In genomic region chr5:108418172-108418571, GRCh38 we compare ENCODE assay signal across 17 cellular contexts. TPM values are rescaled to one million over a fixed set of nuclear protein-coding genes. Genes with fewer than 3 reads are reported as not detected.
DNase-seq lines count a peak whose midpoint lies in the region; ATAC-seq and TF ChIP-seq lines count a peak whose summit lies in the region.
"Had no signal": no experiment of that assay in that cellular context is flagged by ENCODE, and none has a peak within 500 bp of the region (broad histone marks: within the 10 kb centered on the region; RNA-seq: fewer than 3 reads in every experiment).

No MANE protein-coding gene starts in this region.

- intact Hi-C loops in mammary epithelial cell (cut with micrococcal nuclease), result no loop called here
- intact Hi-C loops in breast epithelium (cut with DNase I; ENCODE audit: low total_unique reads), result no loop called here
- intact Hi-C loops in head of caudate nucleus (cut with DNase I), result no loop called here
- intact Hi-C loops in aorta (cut with DNase I), result no loop called here

- peak; percentile 80 for ATAC-seq in aorta (ENCODE audit: low FRiP score)
- ATAC-seq in activated naive CD8-positive, alpha-beta T cell treated with anti-CD3 and anti-CD28 coated beads, Interleukin-2, amount 50 U/mL, for 24 hours, result no peak
- ATAC-seq: sciatic nerve had no signal

- no peak overlapping the region for H3K4me3 Mint-ChIP-seq in activated naive CD8-positive, alpha-beta T cell treated with anti-CD3 and anti-CD28 coated beads, Interleukin-2, amount 50 U/mL, for 24 hours
- H3K4me3 Mint-ChIP-seq: activated CD4-positive, alpha-beta T cell treated with anti-CD3 and anti-CD28 coated beads, Interleukin-2, amount 10 ng/mL, durations not matched to agents 7 days and 5 days; stimulated activated naive CD8-positive, alpha-beta T cell treated with anti-CD3 and anti-CD28 coated beads, Interleukin-15, Interleukin-2, amounts not matched to agents 100 ng/mL and 50 ng/mL, for 24 hours had no signal

- H3K27ac ChIP-seq in mammary epithelial cell (ENCODE audit: insufficient read depth, low read depth, low read length) (no peak overlapping the region), breast epithelium (no peak overlapping the region), aorta (ENCODE audit: low read depth in 1 of 2, low read length in 2 of 2) (no peak overlapping the region)
- H3K27ac ChIP-seq: C4-2B, KMS-11 had no signal

- no peaks in the 10 kb centered on the region for H3K9me3 ChIP-seq in mammary epithelial cell (replicated peaks; ENCODE audit: insufficient read depth, low read length)
- H3K9me3 ChIP-seq in breast epithelium, result no peaks in the 10 kb centered on the region
- H3K9me3 ChIP-seq in aorta (ENCODE audit: control insufficient read depth, low read length), result no peaks in the 10 kb centered on the region

- peaks cover 7% of the 10 kb centered on the region for H3K9me3 Mint-ChIP-seq in activated naive CD8-positive, alpha-beta T cell treated with anti-CD3 and anti-CD28 coated beads, Interleukin-2, amount 50 U/mL, for 24 hours
- H3K9me3 Mint-ChIP-seq: stimulated activated naive CD8-positive, alpha-beta T cell treated with anti-CD3 and anti-CD28 coated beads, Interleukin-15, Interleukin-2, amounts not matched to agents 100 ng/mL and 50 ng/mL, for 24 hours had no signal

- CTCF ChIA-PET in mammary epithelial cell (lab: Charles Lee; ENCODE audit: low non-redundant PET), result no interaction called here

- no peak overlapping the region for H3K4me3 ChIP-seq in mammary epithelial cell (replicated peaks in 1 of 3; ENCODE audit: insufficient read depth in 1 of 3, low read depth in 2 of 3, low read length in 3 of 3)
- H3K4me3 ChIP-seq in breast epithelium, result no peak overlapping the region
- H3K4me3 ChIP-seq in aorta (ENCODE audit: low read length in 2 of 2), result no peak overlapping the region

- no peak overlapping the region for H3K9ac ChIP-seq in mammary epithelial cell (ENCODE audit: insufficient read depth, low read length)
- H3K9ac ChIP-seq: KMS-11 had no signal

- no TSS peak for BruUV-seq in mammary epithelial cell (replicated peaks; lab: Mats Ljungman, UMichigan)

- dilution Hi-C loops in mammary epithelial cell (cut with HindIII; ENCODE audit: low sequenced_read_pairs), result no loop called here

- DNase-seq in mammary epithelial cell (no peak), breast epithelium (ENCODE audit: low spot score in 2 of 2) (no peak), head of caudate nucleus (peak; percentile 13 to 81 (median 53)), middle frontal gyrus (ENCODE audit: extremely low spot score, low spot score) (peak; percentile 31), aorta (peak; percentile 76 to 82), NCI-H2171 (lab: John Stamatoyannopoulos, UW) (no peak)
- DNase-seq in activated naive CD8-positive, alpha-beta T cell treated with anti-CD3 and anti-CD28 coated beads, Interleukin-2, amount 50 U/mL, for 24 hours, result no peak
- DNase-seq in activated CD4-positive, alpha-beta T cell treated with anti-CD3 and anti-CD28 coated beads, Interleukin-2, amount 50 U/mL, for 1 hour, result no peak
- DNase-seq: activated CD4-positive, alpha-beta T cell treated with anti-CD3 and anti-CD28 coated beads, Interleukin-2, amount 10 ng/mL, durations not matched to agents 7 days and 5 days; cortex of kidney; NCI-H69; stimulated activated CD4-positive, alpha-beta T cell treated with anti-CD3 and anti-CD28 coated beads, Interleukin-2, amount 100 ng/mL, for 24 hours; T-helper 1 cell had no signal

- no peaks in the 10 kb centered on the region for H4K20me1 ChIP-seq in mammary epithelial cell (ENCODE audit: insufficient read depth, low read length)

- WGBS in mammary epithelial cell (ENCODE audit: low coverage, missing lambda C conversion rate), result 6% methylated on average over 3 of the region's 8 CpGs
- 6 to 11% methylated on average over 8 of the region's 8 CpGs for WGBS in aorta, 2 donors

- in situ Hi-C loops in mammary epithelial cell (cut with MboI; ENCODE audit: low sequenced_read_pairs in 2 of 2), result no loop called here

- peaks cover 5% of the 10 kb centered on the region for H3K27me3 Mint-ChIP-seq in activated naive CD8-positive, alpha-beta T cell treated with anti-CD3 and anti-CD28 coated beads, Interleukin-2, amount 50 U/mL, for 24 hours

- no peaks in the 10 kb centered on the region for H3K36me3 Mint-ChIP-seq in activated naive CD8-positive, alpha-beta T cell treated with anti-CD3 and anti-CD28 coated beads, Interleukin-2, amount 50 U/mL, for 24 hours (ENCODE audit: low read depth)

- H3K4me1 Mint-ChIP-seq in activated naive CD8-positive, alpha-beta T cell treated with anti-CD3 and anti-CD28 coated beads, Interleukin-2, amount 50 U/mL, for 24 hours, result no peaks in the 10 kb centered on the region
- H3K4me1 Mint-ChIP-seq: activated CD4-positive, alpha-beta T cell treated with anti-CD3 and anti-CD28 coated beads, Interleukin-2, amount 10 ng/mL, durations not matched to agents 7 days and 5 days had no signal

- TF ChIP-seq POLR2A in breast epithelium (IDR thresholded peaks at IDR 0.05), result no peak

- H3K4me1 ChIP-seq in mammary epithelial cell (ENCODE audit: insufficient read depth, low read length) (no peaks in the 10 kb centered on the region), breast epithelium (no peaks in the 10 kb centered on the region), aorta (ENCODE audit: control insufficient read depth in 1 of 2, insufficient read depth in 2 of 2, low read length in 2 of 2) (no peaks in the 10 kb centered on the region)

- H3K36me3 ChIP-seq in mammary epithelial cell (ENCODE audit: insufficient read depth, low read length), result no peaks in the 10 kb centered on the region
- H3K36me3 ChIP-seq in breast epithelium, result no peaks in the 10 kb centered on the region
- H3K36me3 ChIP-seq in aorta (ENCODE audit: control insufficient read depth in 1 of 2, insufficient read depth in 2 of 2, low read length in 1 of 2), result no peaks in the 10 kb centered on the region

- H3K79me2 ChIP-seq in mammary epithelial cell (ENCODE audit: insufficient read depth, low read length), result no peaks in the 10 kb centered on the region

- H2AFZ ChIP-seq in mammary epithelial cell (ENCODE audit: low read depth, low read length), result peak overlapping the region; percentile 11

- peaks cover 7% of the 10 kb centered on the region for H3K27me3 ChIP-seq in mammary epithelial cell (ENCODE audit: insufficient read depth, low read length)
- no peaks in the 10 kb centered on the region for H3K27me3 ChIP-seq in breast epithelium
- H3K27me3 ChIP-seq in aorta (ENCODE audit: control insufficient read depth in 1 of 2, insufficient read depth in 2 of 2, low read length in 1 of 2), result no peaks in the 10 kb centered on the region

- no peak overlapping the region for H3K27ac Mint-ChIP-seq in activated naive CD8-positive, alpha-beta T cell treated with anti-CD3 and anti-CD28 coated beads, Interleukin-2, amount 50 U/mL, for 24 hours
- H3K27ac Mint-ChIP-seq: activated CD4-positive, alpha-beta T cell treated with anti-CD3 and anti-CD28 coated beads, Interleukin-2, amount 10 ng/mL, durations not matched to agents 7 days and 5 days; stimulated activated naive CD8-positive, alpha-beta T cell treated with anti-CD3 and anti-CD28 coated beads, Interleukin-15, Interleukin-2, amounts not matched to agents 100 ng/mL and 50 ng/mL, for 24 hours had no signal

- no peak overlapping the region for H3K4me2 ChIP-seq in mammary epithelial cell (ENCODE audit: insufficient read depth, low read depth, low read length)
- H3K4me2 ChIP-seq: KMS-11 had no signal

- TF ChIP-seq CTCF in mammary epithelial cell (conservative IDR thresholded peaks at IDR 0.05 in 1 of 2, IDR thresholded peaks at IDR 0.05 in 1 of 2; ENCODE audit: extremely low read depth in 1 of 2, insufficient read depth in 1 of 2, low read depth in 1 of 2, low read length in 2 of 2), result no peak
- TF ChIP-seq CTCF in breast epithelium (IDR thresholded peaks at IDR 0.05), result no peak

RNA-seq across cellular contexts. Expression of gene FBXL17, which starts 36.3 kb away (rescaled TPM):
- total RNA-seq in mammary epithelial cell (10 to 100 TPM; 10.6 to 14.8 TPM), breast epithelium (10 to 100 TPM; 22.6 to 31.3 (median 28.8) TPM), aorta (10 to 100 TPM; 20.8 to 36.3 TPM)
- polyA plus RNA-seq in mammary epithelial cell (3.4 TPM), aorta (10 to 100 TPM; 10.3 to 20.7 TPM)
- polyA minus RNA-seq in mammary epithelial cell, result 0.36 TPM

Comparison
In these comparisons a context has a peak if more than half of its experiments do, and no peak if none do; other contexts are left out.
1. DNase-seq: peak in head of caudate nucleus (42 of 42), middle frontal gyrus (single experiment) and aorta (2 of 2); none in mammary epithelial cell (single experiment), breast epithelium (0 of 2), NCI-H2171 (single experiment), activated naive CD8-positive, alpha-beta T cell treated with anti-CD3 and anti-CD28 coated beads, Interleukin-2, amount 50 U/mL, for 24 hours (single experiment) and activated CD4-positive, alpha-beta T cell treated with anti-CD3 and anti-CD28 coated beads, Interleukin-2, amount 50 U/mL, for 1 hour (single experiment).